ENCODE assay signal across 13 cellular contexts in the genomic region with DNA sequence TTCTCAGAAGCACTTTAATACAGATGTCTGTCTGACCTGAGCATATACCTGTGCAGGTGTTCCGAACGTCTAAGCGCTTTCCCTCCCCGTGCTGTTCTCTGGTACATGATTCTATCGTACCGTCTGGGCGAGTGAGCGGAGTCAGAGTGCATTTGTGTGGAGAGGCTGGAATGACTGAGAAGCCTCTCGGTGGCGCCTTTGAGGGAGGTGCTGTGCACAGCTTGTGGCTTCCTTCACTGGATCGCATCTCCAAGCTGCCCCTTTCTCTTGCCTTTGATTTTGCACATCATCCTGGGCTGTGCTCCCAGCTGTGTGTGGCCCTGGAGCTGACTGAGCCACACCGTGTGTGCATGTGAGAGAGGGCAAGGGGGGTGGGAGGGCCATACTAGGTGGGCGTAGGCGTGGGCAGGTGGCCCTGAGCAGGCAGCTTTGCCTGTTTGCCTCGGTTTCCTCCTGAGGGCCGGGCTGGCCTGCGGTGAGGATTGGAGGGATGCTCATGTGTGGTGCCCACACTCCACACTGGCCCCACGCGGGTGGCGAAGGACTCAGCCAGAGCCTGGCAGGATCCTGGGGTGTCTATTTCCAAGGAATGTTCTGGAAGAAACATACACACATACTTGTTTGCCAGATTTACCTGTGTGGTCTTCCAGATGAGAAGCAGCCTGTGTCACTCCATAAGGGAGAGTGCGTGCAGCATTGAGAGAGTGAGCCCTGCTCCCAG.
A peak's percentile ranks its signal among the peaks of the same experiment; 100 is the strongest.
DNase-seq lines count a peak whose midpoint lies in the region; ATAC-seq and TF ChIP-seq lines count a peak whose summit lies in the region.
"Had no signal": no experiment of that assay in that cellular context is flagged by ENCODE, and none has a peak within 500 bp of the region (broad histone marks: within the 10 kb centered on the region; RNA-seq: fewer than 3 reads in every experiment).

No MANE protein-coding gene starts in this region.

- no peak overlapping the region for H2BK120ac ChIP-seq in mesendoderm (ENCODE audit: low read depth, low read length)

- WGBS in mesendoderm (ENCODE audit: extremely low coverage, insufficient coverage, low lambda C conversion rate) = no CpG with 5 or more reads among the region's 21 CpGs

- DNase-seq in Right ventricle myocardium inferior (ENCODE audit: missing footprints) (peak; percentile 37), cardiac septum (ENCODE audit: low spot score) (no peak), coronary artery (ENCODE audit: low spot score) (peak; percentile 45), mesendoderm (no peak), NAMALWA (ENCODE audit: low spot score) (no peak), head of caudate nucleus (no peak)
- DNase-seq: COR-L47, DND-41, GDM1, HFFc6 had no signal

- no peak overlapping the region for H2BK5ac ChIP-seq in mesendoderm (ENCODE audit: low read length)

- no peak for TF ChIP-seq CTCF in coronary artery (IDR thresholded peaks at IDR 0.05)

- no peak overlapping the region for H4K5ac ChIP-seq in mesendoderm (ENCODE audit: low read length)

- H3K23ac ChIP-seq in mesendoderm (ENCODE audit: low read length) = peak overlapping the region; percentile 33

- no peak overlapping the region for H3K4me2 ChIP-seq in mesendoderm (ENCODE audit: low read length)

- intact Hi-C loops in Right ventricle myocardium inferior (cut with DNase I) = no loop called here
- intact Hi-C loops in cardiac septum (cut with DNase I) = no loop called here
- intact Hi-C loops in head of caudate nucleus (cut with DNase I) = no loop called here

- H3K18ac ChIP-seq in mesendoderm (ENCODE audit: low read length) = no peak overlapping the region

- H3K36me3 ChIP-seq in mesendoderm (ENCODE audit: control insufficient read depth, insufficient read depth, low read length) = no peaks in the 10 kb centered on the region
- H3K36me3 ChIP-seq: HAP-1 had no signal

- no peak overlapping the region for H4K8ac ChIP-seq in mesendoderm (ENCODE audit: low read depth, low read length)

- H2BK15ac ChIP-seq in mesendoderm (replicated peaks; ENCODE audit: low read depth) = no peak overlapping the region

- no peaks in the 10 kb centered on the region for H3K27me3 ChIP-seq in mesendoderm (ENCODE audit: insufficient read depth, low read length, poor library complexity)

- H3K4me1 ChIP-seq in mesendoderm (ENCODE audit: control insufficient read depth, low read depth, low read length) = no peaks in the 10 kb centered on the region
- H3K4me1 ChIP-seq: HAP-1 had no signal

- H3K27ac ChIP-seq in coronary artery (no peak overlapping the region), mesendoderm (ENCODE audit: low read depth, low read length) (no peak overlapping the region)

- H3K4me3 ChIP-seq in coronary artery (no peak overlapping the region), mesendoderm (ENCODE audit: low read length) (no peak overlapping the region)
- H3K4me3 ChIP-seq: HAP-1 had no signal

- ATAC-seq in Right ventricle myocardium inferior (no peak), GM21737 (IDR thresholded peaks at IDR 0.05; ENCODE audit: unreplicated experiment) (no peak)
- ATAC-seq: CD8-positive, alpha-beta T cell had no signal

- H3K79me1 ChIP-seq in mesendoderm (ENCODE audit: low read length) = no peaks in the 10 kb centered on the region

- no peak overlapping the region for H3K56ac ChIP-seq in mesendoderm (ENCODE audit: low read length)

- H2AK5ac ChIP-seq in mesendoderm (ENCODE audit: low read length) = no peak overlapping the region

- no peak overlapping the region for H3K9ac ChIP-seq in mesendoderm (ENCODE audit: low read length)

- H3K79me2 ChIP-seq in mesendoderm (ENCODE audit: control insufficient read depth, insufficient read depth, low read length) = no peaks in the 10 kb centered on the region

- no peak overlapping the region for H3K4ac ChIP-seq in mesendoderm (ENCODE audit: low read depth, low read length)

Comparison
In these comparisons a context has a peak if more than half of its experiments do, and no peak if none do; other contexts are left out.
1. DNase-seq: peak in Right ventricle myocardium inferior (single experiment) and coronary artery (single experiment); none in cardiac septum (single experiment), mesendoderm (single experiment), NAMALWA (single experiment) and head of caudate nucleus (0 of 42).